Comparison of ENCODE assay signal across 19 cellular contexts in genomic region chr6:169161572-169162167, GRCh38.
A peak's percentile ranks its signal among the peaks of the same experiment; 100 is the strongest.
DNase-seq lines count a peak whose midpoint lies in the region; ATAC-seq and TF ChIP-seq lines count a peak whose summit lies in the region.
"Had no signal": no experiment of that assay in that cellular context is flagged by ENCODE, and none has a peak within 500 bp of the region (broad histone marks: within the 10 kb centered on the region; RNA-seq: fewer than 3 reads in every experiment).

No MANE protein-coding gene starts in this region.

- DNase-seq in GM13976 (ENCODE audit: low spot score) (peak; percentile 15), PC-3 (no peak), fibroblast of peridontal ligament (ENCODE audit: extremely low read depth) (peak; percentile 33), suprapubic skin (ENCODE audit: low spot score in 2 of 2) (no peak), aorta (no peak)
- DNase-seq: activated naive CD4-positive, alpha-beta T cell treated with anti-CD3 and anti-CD28 coated beads, Interleukin-2, amount 10 ng/mL, durations not matched to agents 7 days and 5 days; activated T-cell treated with anti-CD3 and anti-CD28 coated beads, Interleukin-2, amount 50 U/mL, for 1 hour; C1 segment of cervical spinal cord; GDM1; mucosa of descending colon; NCI-H187 treated with DMSO at 0.1 percent for 48 hours; occipital lobe; right lobe of liver; stimulated activated CD4-positive, alpha-beta T cell treated with anti-CD3 and anti-CD28 coated beads, Interleukin-2, amount 100 ng/mL, for 48 hours; T-helper 1 cell had no signal

- POLR2A ChIA-PET in PC-3 (lab: Charles Lee; ENCODE audit: unreplicated experiment): no interaction called here

- TF ChIP-seq CTCF in GM13976 (IDR thresholded peaks at IDR 0.05; ENCODE audit: borderline replicate concordance, control extremely low read depth, extremely low read depth, insufficient read depth, missing control alignments) (no peak), PC-3 (conservative IDR thresholded peaks at IDR 0.05; ENCODE audit: low read depth, low read length) (no peak), suprapubic skin (IDR thresholded peaks at IDR 0.05) (no peak)

- no TSS peak for BruUV-seq in PC-3 (replicated peaks; lab: Mats Ljungman, UMichigan)

- H3K27me3 ChIP-seq in PC-3 (ENCODE audit: low read length): no peaks in the 10 kb centered on the region
- no peaks in the 10 kb centered on the region for H3K27me3 ChIP-seq in suprapubic skin
- no peaks in the 10 kb centered on the region for H3K27me3 ChIP-seq in aorta (ENCODE audit: control insufficient read depth in 1 of 2, insufficient read depth in 2 of 2, low read length in 1 of 2)
- H3K27me3 ChIP-seq: right lobe of liver had no signal

- no peaks in the 10 kb centered on the region for H3K9me2 ChIP-seq in PC-3 (replicated peaks; ENCODE audit: low read length)

- TF ChIP-seq EP300 in suprapubic skin (IDR thresholded peaks at IDR 0.05): no peak

- H3K36me3 ChIP-seq in PC-3 (ENCODE audit: low read depth, low read length) (no peaks in the 10 kb centered on the region), suprapubic skin (no peaks in the 10 kb centered on the region), aorta (ENCODE audit: control insufficient read depth in 1 of 2, insufficient read depth in 2 of 2, low read length in 1 of 2) (no peaks in the 10 kb centered on the region)
- H3K36me3 ChIP-seq: right lobe of liver had no signal

- CTCF ChIA-PET in PC-3 (lab: Charles Lee): no interaction called here

- peak overlapping the region; percentile 57; the same call in 1 of the 2 replicates for H3K9ac ChIP-seq in PC-3 (ENCODE audit: low read length)

- 82% methylated on average over 13 of the region's 13 CpGs for WGBS in suprapubic skin
- WGBS in aorta, 2 donors: 46 to 62% methylated on average over 13 of the region's 13 CpGs

- no peak overlapping the region for H2AFZ ChIP-seq in PC-3 (ENCODE audit: low read length)

- H3K4me1 ChIP-seq in PC-3 (ENCODE audit: insufficient read depth, low read length): peaks cover 11% of the 10 kb centered on the region; the same call in 1 of the 2 replicates
- peaks cover 34% of the 10 kb centered on the region for H3K4me1 ChIP-seq in suprapubic skin
- H3K4me1 ChIP-seq in aorta (ENCODE audit: control insufficient read depth in 1 of 2, insufficient read depth in 2 of 2, low read length in 2 of 2): peaks cover 0 to 3% of the 10 kb centered on the region in 2 donors
- H3K4me1 ChIP-seq: right lobe of liver had no signal

- no peaks in the 10 kb centered on the region for H3F3A ChIP-seq in PC-3 (ENCODE audit: low read length, unreplicated experiment)

- no peak for TF ChIP-seq POLR2A in suprapubic skin (IDR thresholded peaks at IDR 0.05)

- no peak overlapping the region for H3K4me2 ChIP-seq in PC-3 (ENCODE audit: low read length)

- H3K4me3 ChIP-seq in PC-3 (ENCODE audit: low read length): no peak overlapping the region
- no peak overlapping the region for H3K4me3 ChIP-seq in suprapubic skin
- H3K4me3 ChIP-seq in aorta (ENCODE audit: low read length in 2 of 2): no peak overlapping the region
- H3K4me3 ChIP-seq: GM12878, mucosa of descending colon, right lobe of liver had no signal

- no peaks in the 10 kb centered on the region for H4K20me1 ChIP-seq in PC-3 (ENCODE audit: low read length)

- intact Hi-C loops in PC-3 (cut with micrococcal nuclease): no loop called here
- intact Hi-C loops in aorta (cut with DNase I): loop anchor here (5.0 to 10.0 kb wide), 2 partner anchors 89 to 117 kb away; no protein-coding TSS in a partner anchor

- in situ Hi-C loops in GM13976 (cut with MboI; ENCODE audit: low sequenced_read_pairs, unreplicated experiment): no loop called here

- no peaks in the 10 kb centered on the region for H3K79me2 ChIP-seq in PC-3 (ENCODE audit: low read length)

- ATAC-seq in PC-3 (no peak), HG03095 (IDR thresholded peaks at IDR 0.05; ENCODE audit: unreplicated experiment) (no peak), HG02852 (IDR thresholded peaks at IDR 0.05; ENCODE audit: unreplicated experiment) (no peak), aorta (ENCODE audit: low FRiP score) (no peak)
- ATAC-seq: GM12878, mucosa of descending colon had no signal

- H3K9me3 ChIP-seq in PC-3 (ENCODE audit: low read length) (no peaks in the 10 kb centered on the region), suprapubic skin (no peaks in the 10 kb centered on the region), aorta (ENCODE audit: control insufficient read depth, low read length) (no peaks in the 10 kb centered on the region)
- H3K9me3 ChIP-seq: mucosa of descending colon, right lobe of liver had no signal

- peak overlapping the region; percentile 73 for H3K27ac ChIP-seq in PC-3 (ENCODE audit: low read length)
- H3K27ac ChIP-seq in suprapubic skin: peak overlapping the region; percentile 63
- H3K27ac ChIP-seq in aorta (ENCODE audit: low read depth in 1 of 2, low read length in 2 of 2): peak overlapping the region in 1 of 2 donors; percentile 2
- H3K27ac ChIP-seq: right lobe of liver, VCaP had no signal

Comparison
In these comparisons a context has a peak if more than half of its experiments do, and no peak if none do; other contexts are left out.
1. DNase-seq: peak in GM13976 (single experiment) and fibroblast of peridontal ligament (single experiment); none in PC-3 (single experiment), suprapubic skin (0 of 2) and aorta (0 of 2).